Comparison of ENCODE assay signal across 14 cellular contexts in genomic region chr9:114328937-114329623, GRCh38. TPM values are rescaled to one million over a fixed set of nuclear protein-coding genes. Genes with fewer than 3 reads are reported as not detected.
"Had no signal": no experiment of that assay in that cellular context is flagged by ENCODE, and none has a peak within 500 bp of the region (broad histone marks: within the 10 kb centered on the region; RNA-seq: fewer than 3 reads in every experiment).

No MANE protein-coding gene starts in this region.

RNA-seq across cellular contexts. Expression of gene ORM2, which starts 0.6 kb away (rescaled TPM):
- total RNA-seq: cerebellum, endothelial cell of umbilical vein, epithelial cell of proximal tubule, esophagus muscularis mucosa, fibroblast of lung, foreskin keratinocyte, gastroesophageal sphincter, heart left ventricle, mononuclear cell, natural killer cell, sciatic nerve, tibial nerve had no signal
- polyA plus RNA-seq: endothelial cell of umbilical vein, fibroblast of lung, foreskin keratinocyte, neural cell had no signal

RNA-seq across cellular contexts. Expression of gene ORM1, which starts 6.2 kb away (rescaled TPM):
- total RNA-seq: cerebellum, endothelial cell of umbilical vein, epithelial cell of proximal tubule, fibroblast of lung, foreskin keratinocyte, mononuclear cell, testis, tibial nerve had no signal
- polyA plus RNA-seq: endothelial cell of umbilical vein, fibroblast of lung, foreskin keratinocyte, neural cell had no signal
